32 cellular contexts compared by ENCODE assay signal in the genomic region with DNA sequence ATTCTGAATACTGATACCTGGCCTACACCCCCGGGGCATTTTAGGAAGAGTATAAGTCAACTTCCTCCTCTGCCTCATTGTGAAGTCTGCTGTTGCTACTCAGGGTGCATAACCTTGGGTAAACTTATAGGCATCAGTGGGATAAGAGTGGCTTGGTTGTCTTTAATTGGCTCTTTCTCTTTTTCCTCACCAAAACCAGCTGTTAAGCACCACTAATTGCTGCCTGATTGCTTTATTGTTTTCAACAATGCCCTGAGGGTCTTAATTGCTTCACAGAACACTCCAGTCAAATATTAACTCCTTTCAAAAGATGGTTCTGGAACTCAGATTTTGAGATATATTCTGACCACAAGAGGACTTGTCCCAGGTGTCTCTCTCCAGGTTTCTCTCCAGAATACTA.
"Had no signal": no experiment of that assay in that cellular context is flagged by ENCODE, and none has a peak within 500 bp of the region (broad histone marks: within the 10 kb centered on the region; RNA-seq: fewer than 3 reads in every experiment).

No MANE protein-coding gene starts in this region.

- H3K27me3 ChIP-seq: body of pancreas, cardiac muscle cell, esophagus squamous epithelium, gastroesophageal sphincter had no signal

- H3K9me3 ChIP-seq: adrenal gland, body of pancreas, esophagus squamous epithelium, gastroesophageal sphincter, heart right ventricle had no signal

- H3K36me3 ChIP-seq: adrenal gland, cardiac muscle cell, esophagus squamous epithelium, gastroesophageal sphincter, heart right ventricle, WERI-Rb-1 had no signal

- ATAC-seq: activated CD4-positive, CD25-positive, alpha-beta regulatory T cell treated with anti-CD3 and anti-CD28 coated beads, Interleukin-2, amount 50 U/mL, for 24 hours; activated CD8-positive, alpha-beta T cell treated with anti-CD3 and anti-CD28 coated beads for 36 hours; activated naive CD8-positive, alpha-beta T cell treated with anti-CD3 and anti-CD28 coated beads, Interleukin-2, amount 50 U/mL, for 24 hours; body of pancreas; gastroesophageal sphincter; heart right ventricle; T-cell; T-helper 17 cell had no signal

- H3K4me3 ChIP-seq: adrenal gland, body of pancreas, cardiac muscle cell, coronary artery, dorsolateral prefrontal cortex, esophagus squamous epithelium, gastroesophageal sphincter, heart right ventricle had no signal

- H3K27ac ChIP-seq: adrenal gland, cardiac muscle cell, coronary artery, dorsolateral prefrontal cortex, epithelial cell of prostate, esophagus squamous epithelium, gastroesophageal sphincter, heart right ventricle, WERI-Rb-1 had no signal

- H3K4me1 ChIP-seq: adrenal gland, esophagus squamous epithelium, gastroesophageal sphincter, heart right ventricle had no signal

- DNase-seq: activated B cell treated with CpG ODN at 0.5 μM for 24 hours; activated CD4-positive, alpha-beta T cell treated with anti-CD3 and anti-CD28 coated beads for 48 hours; activated CD4-positive, alpha-beta T cell treated with anti-CD3 and anti-CD28 coated beads, Interleukin-2, amount 50 U/mL, for 1 hour; activated CD4-positive, alpha-beta T cell treated with anti-CD3 and anti-CD28 coated beads, Interleukin-2, amount 50 U/mL, for 48 hours; activated CD8-positive, alpha-beta memory T cell treated with anti-CD3 and anti-CD28 coated beads for 24 hours; activated CD8-positive, alpha-beta T cell treated with anti-CD3 and anti-CD28 coated beads for 36 hours; activated effector memory CD4-positive, alpha-beta T cell treated with anti-CD3 and anti-CD28 coated beads, Interleukin-2, amount 50 U/mL, for 16 hours; activated naive CD4-positive, alpha-beta T cell treated with anti-CD3 and anti-CD28 coated beads for 36 hours; activated naive CD8-positive, alpha-beta T cell treated with anti-CD3 and anti-CD28 coated beads for 36 hours; activated naive CD8-positive, alpha-beta T cell treated with anti-CD3 and anti-CD28 coated beads, Interleukin-2, amount 50 U/mL, for 24 hours; activated T-cell treated with anti-CD3 and anti-CD28 coated beads, Interleukin-2, amount 50 U/mL, for 1 hour; activated T-cell treated with anti-CD3 and anti-CD28 coated beads, Interleukin-2, amount 50 U/mL, for 48 hours; adrenal gland; amygdala; aorta; body of pancreas; central memory CD4-positive, alpha-beta T cell; dorsolateral prefrontal cortex; effector memory CD4-positive, alpha-beta T cell; endodermal cell; esophagus squamous epithelium; foreskin melanocyte; heart right ventricle; T-cell; T-helper 17 cell; T1000; WERI-Rb-1 had no signal
